In the genomic region with DNA sequence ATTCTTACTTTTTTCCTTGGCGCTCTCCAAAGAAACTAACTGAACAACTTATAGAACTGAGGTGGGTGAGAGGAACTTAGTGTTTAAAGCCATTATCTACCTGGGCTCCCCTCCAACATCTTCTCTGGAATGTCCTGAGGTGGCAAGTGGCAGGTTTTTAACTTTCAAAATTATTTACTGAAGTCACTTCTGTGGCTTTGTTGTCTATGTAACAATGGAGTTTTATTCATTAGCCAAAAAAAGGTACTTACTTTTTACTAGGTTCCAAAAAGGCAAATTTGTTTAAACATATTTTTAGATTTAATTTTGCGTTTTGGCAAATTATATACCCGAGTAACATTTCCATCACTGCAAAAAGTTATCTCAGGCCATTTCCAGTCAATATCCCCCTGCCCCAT, we compare ENCODE assay signal across 8 cellular contexts. TPM values are rescaled to one million over a fixed set of nuclear protein-coding genes. Genes with fewer than 3 reads are reported as not detected.
DNase-seq lines count a peak whose midpoint lies in the region; ATAC-seq and TF ChIP-seq lines count a peak whose summit lies in the region.

No MANE protein-coding gene starts in this region.

- H3K27ac ChIP-seq in CD4-positive, alpha-beta T cell (ENCODE audit: low read depth, low read length) = peak overlapping the region; percentile 17
- peak overlapping the region; percentile 60 for H3K27ac ChIP-seq in caudate nucleus (ENCODE audit: low read depth, low read length)

- peak overlapping the region; percentile 95 for H3K4me3 ChIP-seq in LNCaP clone FGC (ENCODE audit: low read depth, low read length)

- TF ChIP-seq CTCF in CD4-positive, alpha-beta T cell (IDR thresholded peaks at IDR 0.05) = no peak
- TF ChIP-seq CTCF in LNCaP clone FGC (IDR thresholded peaks at IDR 0.05; ENCODE audit: control insufficient read depth, extremely low read depth, insufficient read depth) (no peak), natural killer cell (IDR thresholded peaks at IDR 0.05) (no peak)

- H3K36me3 Mint-ChIP-seq in CD4-positive, alpha-beta T cell (ENCODE audit: low read depth) = peaks cover 71% of the 10 kb centered on the region
- H3K36me3 Mint-ChIP-seq in natural killer cell = no peaks in the 10 kb centered on the region

- POLR2A ChIA-PET in CD4-positive, alpha-beta T cell (lab: Charles Lee) = interaction anchor here (1.4 kb wide), 1 partner anchor 59 kb away, joined by 3 read pairs; a partner anchor contains a TSS

- CTCF ChIA-PET in CD4-positive, alpha-beta T cell (lab: Charles Lee) = interaction anchor here (6.1 kb wide), 1 partner anchor 14 kb away, joined by 19 read pairs; no protein-coding TSS in a partner anchor

- H3K27ac Mint-ChIP-seq in CD4-positive, alpha-beta T cell = peak overlapping the region; percentile 92
- peak overlapping the region; percentile 95 to 96 for H3K27ac Mint-ChIP-seq in natural killer cell

- DNase-seq in CD4-positive, alpha-beta T cell = no peak
- DNase-seq in LNCaP clone FGC (ENCODE audit: low read depth) = no peak
- DNase-seq in caudate nucleus (lab: John Stamatoyannopoulos, UW) = no peak
- DNase-seq in natural killer cell = no peak
- no peak for DNase-seq in NCI-H2171 treated with DMSO at 0.1 percent for 48 hours (lab: John Stamatoyannopoulos, UW)
- no peak for DNase-seq in DMS 273 treated with DMSO at 0.1 percent for 48 hours (lab: John Stamatoyannopoulos, UW)
- no peak for DNase-seq in DMS79 treated with DMSO at 0.1 percent for 48 hours (lab: John Stamatoyannopoulos, UW)

- intact Hi-C loops in CD4-positive, alpha-beta T cell (cut with DNase I, micrococcal nuclease) = loop anchor here (5.0 to 10.0 kb wide), 4 partner anchors 59 to 1156 kb away; a partner anchor contains a TSS
- intact Hi-C loops in natural killer cell (cut with micrococcal nuclease) = loop anchor here (5.0 to 10.0 kb wide), 2 partner anchors 59 to 1039 kb away; a partner anchor contains a TSS

- ATAC-seq in CD4-positive, alpha-beta T cell (ENCODE audit: poor library complexity) = no peak
- ATAC-seq in natural killer cell (no peak), HG02623 (IDR thresholded peaks at IDR 0.05; ENCODE audit: unreplicated experiment) (no peak)

- H3K4me1 Mint-ChIP-seq in CD4-positive, alpha-beta T cell (ENCODE audit: low read depth) = peaks cover 74% of the 10 kb centered on the region
- H3K4me1 Mint-ChIP-seq in natural killer cell = peaks cover 64 to 67% of the 10 kb centered on the region in 2 donors

- no peaks in the 10 kb centered on the region for H3K27me3 ChIP-seq in CD4-positive, alpha-beta T cell (ENCODE audit: control insufficient read depth, insufficient read depth, low read length)

- H3K9me3 Mint-ChIP-seq in CD4-positive, alpha-beta T cell = no peaks in the 10 kb centered on the region
- H3K9me3 Mint-ChIP-seq in natural killer cell = no peaks in the 10 kb centered on the region

- peak overlapping the region; percentile 98 for H3K4me3 Mint-ChIP-seq in CD4-positive, alpha-beta T cell
- H3K4me3 Mint-ChIP-seq in natural killer cell = peak overlapping the region; percentile 94

- no peaks in the 10 kb centered on the region for H3K27me3 Mint-ChIP-seq in CD4-positive, alpha-beta T cell
- H3K27me3 Mint-ChIP-seq in natural killer cell (ENCODE audit: low read depth in 2 of 2) = no peaks in the 10 kb centered on the region

- no peaks in the 10 kb centered on the region for H3K9me3 ChIP-seq in CD4-positive, alpha-beta T cell (ENCODE audit: control insufficient read depth, low read length)

RNA-seq across cellular contexts. Expression of a gene that starts 2.4 kb away (rescaled TPM):
- 100 to 1,000 TPM; 120 to 129 TPM for total RNA-seq in CD4-positive, alpha-beta T cell
- total RNA-seq in natural killer cell = 100 to 1,000 TPM; 254 to 299 (median 266) TPM

RNA-seq across cellular contexts. Expression of a gene that starts 58.7 kb away (rescaled TPM):
- total RNA-seq in CD4-positive, alpha-beta T cell = 10 to 100 TPM; 78.4 to 84.0 TPM
- total RNA-seq in natural killer cell = 10 to 100 TPM; 67.7 to 76.0 (median 73.0) TPM
